8 cellular contexts compared by ENCODE assay signal in genomic region chr2:237692601-237693079, GRCh38.
A peak's percentile ranks its signal among the peaks of the same experiment; 100 is the strongest.
DNase-seq lines count a peak whose midpoint lies in the region; ATAC-seq and TF ChIP-seq lines count a peak whose summit lies in the region.

No MANE protein-coding gene starts in this region.

- peak overlapping the region; percentile 97 for H3K27ac ChIP-seq in PC-9
- peak overlapping the region; percentile 95 to 97 for H3K27ac ChIP-seq in coronary artery
- peak overlapping the region; percentile 98 to 99 (median 99) for H3K27ac ChIP-seq in upper lobe of left lung

- H3K4me2 ChIP-seq in PC-9, result peak overlapping the region; percentile 99

- ATAC-seq in memory B cell (ENCODE audit: low read depth) (no peak), upper lobe of left lung (ENCODE audit: low FRiP score in 2 of 2) (no peak)

- no peaks in the 10 kb centered on the region for H3K9me2 ChIP-seq in PC-9 (ENCODE audit: insufficient read depth)

- intact Hi-C loops in PC-9 (cut with micrococcal nuclease; ENCODE audit: unreplicated experiment), result loop anchor here (1.0 to 10.0 kb wide), 8 partner anchors 23 to 592 kb away; partner anchors contain the start of genes PER2 and RAB17

- peaks cover 43% of the 10 kb centered on the region for H4K20me1 ChIP-seq in PC-9 (ENCODE audit: insufficient read depth)

- peak in 1 of 4 donors; percentile 10 for TF ChIP-seq POLR2A in upper lobe of left lung (IDR thresholded peaks at IDR 0.05)

- CTCF ChIA-PET in HEK293T (lab: Yijun Ruan, JAX) (no interaction called here), PC-9 (lab: Charles Lee) (interaction anchor here (0.7 to 1.2 kb wide), 2 partner anchors 18 to 52 kb away, joined by 3 to 4 read pairs; no protein-coding TSS in a partner anchor)

- H3K9me3 ChIP-seq in PC-9 (ENCODE audit: insufficient read depth, low read depth) (no peaks in the 10 kb centered on the region), upper lobe of left lung (no peaks in the 10 kb centered on the region)

- POLR2A ChIA-PET in HEK293T (lab: Yijun Ruan, JAX) (interaction anchor here (1.0 to 1.7 kb wide), 3 partner anchors 10 to 34 kb away, joined by 3 to 6 read pairs (median 5); no protein-coding TSS in a partner anchor), PC-9 (lab: Charles Lee; ENCODE audit: unreplicated experiment) (interaction anchor here (0.6 to 0.7 kb wide), 4 partner anchors 32 to 214 kb away, joined by 3 to 18 read pairs (median 8); no protein-coding TSS in a partner anchor)

- no peaks in the 10 kb centered on the region for H3K9me3 Mint-ChIP-seq in memory B cell

- H3K27me3 Mint-ChIP-seq in memory B cell, result no peaks in the 10 kb centered on the region

- WGBS in upper lobe of left lung, 2 donors, result 0 to 1% methylated on average over 31 to 34 of the region's 36 CpGs

- no TSS peak for BruUV-seq in PC-9 (replicated peaks; lab: Mats Ljungman, UMichigan)

- TF ChIP-seq CTCF in GM12865 (IDR thresholded peaks at IDR 0.05; ENCODE audit: insufficient read depth, low read depth, low read length, missing control alignments), result no peak
- TF ChIP-seq CTCF in PC-9 (conservative IDR thresholded peaks at IDR 0.05), result no peak
- TF ChIP-seq CTCF in coronary artery (IDR thresholded peaks at IDR 0.05), result no peak
- TF ChIP-seq CTCF in upper lobe of left lung (IDR thresholded peaks at IDR 0.05), result no peak

- H3K4me1 ChIP-seq in PC-9 (replicated peaks; ENCODE audit: insufficient read depth) (peaks cover 77% of the 10 kb centered on the region), upper lobe of left lung (peaks cover 70 to 86% (median 83%) of the 10 kb centered on the region in 4 donors)

- H3K4me3 Mint-ChIP-seq in memory B cell, result peak overlapping the region; percentile 86

- H3K4me3 ChIP-seq in GM12865 (ENCODE audit: low read depth, low read length), result peak overlapping the region; percentile 89
- H3K4me3 ChIP-seq in PC-9, result peak overlapping the region; percentile 83
- peak overlapping the region; percentile 92 for H3K4me3 ChIP-seq in coronary artery
- peak overlapping the region; percentile 73 to 90 (median 82) for H3K4me3 ChIP-seq in upper lobe of left lung

- H3F3A ChIP-seq in PC-9 (ENCODE audit: insufficient read depth, low read depth), result peaks cover 72% of the 10 kb centered on the region

- H3K36me3 Mint-ChIP-seq in memory B cell, result no peaks in the 10 kb centered on the region

- H3K4me1 Mint-ChIP-seq in memory B cell, result peaks cover 60% of the 10 kb centered on the region

- H3K79me2 ChIP-seq in PC-9 (ENCODE audit: low read depth), result peaks cover 61% of the 10 kb centered on the region

- DNase-seq in GM12865 (ENCODE audit: low read depth) (no peak), HEK293T (ENCODE audit: extremely low spot score) (no peak), PC-9 (peak in 1 of 2 experiments; percentile 47), coronary artery (ENCODE audit: low spot score) (peak; percentile 85), memory B cell (ENCODE audit: low spot score in 2 of 2) (no peak), upper lobe of left lung (peak; percentile 52 to 90), MV-4-11 (lab: John Stamatoyannopoulos, UW) (no peak), globus pallidus (ENCODE audit: low spot score) (no peak)

- H3K27me3 ChIP-seq in PC-9 (ENCODE audit: insufficient read depth, low read depth) (no peaks in the 10 kb centered on the region), upper lobe of left lung (no peaks in the 10 kb centered on the region)

- H3K36me3 ChIP-seq in PC-9 (ENCODE audit: low read depth) (no peaks in the 10 kb centered on the region; the same call in 1 of the 2 replicates), upper lobe of left lung (no peaks in the 10 kb centered on the region)

- peak overlapping the region; percentile 63; the same call in 1 of the 2 replicates for H2AFZ ChIP-seq in PC-9

- peak overlapping the region; percentile 84 for H3K27ac Mint-ChIP-seq in memory B cell

- TF ChIP-seq EP300 in upper lobe of left lung (IDR thresholded peaks at IDR 0.05), result no peak

TF ChIP-seq in HEK293T, 16 proteins besides CTCF, POLR2A, EP300 and RAD21:
- no peak for TF ChIP-seq ELF4 (IDR thresholded peaks at IDR 0.05)
- TF ChIP-seq L3MBTL2 (conservative IDR thresholded peaks at IDR 0.05), result peak; percentile 68

Comparison
In these comparisons a context has a peak if more than half of its experiments do, and no peak if none do; other contexts are left out.
1. DNase-seq: peak in coronary artery (single experiment) and upper lobe of left lung (2 of 2); none in GM12865 (single experiment), HEK293T (single experiment), memory B cell (0 of 2), MV-4-11 (single experiment) and globus pallidus (single experiment).
2. Peak in every context shown above with its lines, with median percentiles within 50 percentile points of each other: H3K4me3 ChIP-seq and H3K27ac ChIP-seq.